18 cellular contexts compared by ENCODE assay signal in genomic region chr12:51242150-51242549, GRCh38. TPM values are rescaled to one million over a fixed set of nuclear protein-coding genes. Genes with fewer than 3 reads are reported as not detected.
DNase-seq lines count a peak whose midpoint lies in the region; ATAC-seq and TF ChIP-seq lines count a peak whose summit lies in the region.
"Had no signal": no experiment of that assay in that cellular context is flagged by ENCODE, and none has a peak within 500 bp of the region (broad histone marks: within the 10 kb centered on the region; RNA-seq: fewer than 3 reads in every experiment).

No MANE protein-coding gene starts in this region.

- peaks cover 50% of the 10 kb centered on the region for H3K4me1 Mint-ChIP-seq in T-helper 17 cell

- no peak for TF ChIP-seq CTCF in AG04450 (IDR thresholded peaks at IDR 0.05; ENCODE audit: low read depth, low read length)

- H3K4me3 ChIP-seq in AG04450 (ENCODE audit: low read depth, low read length) = no peak overlapping the region
- H3K4me3 ChIP-seq: SJSA1, suprapubic skin had no signal

- H3K27ac Mint-ChIP-seq in T-helper 17 cell = peak overlapping the region; percentile 87
- H3K27ac Mint-ChIP-seq: progenitor cell of endocrine pancreas had no signal

- peaks cover 5% of the 10 kb centered on the region for H3K36me3 Mint-ChIP-seq in T-helper 17 cell (ENCODE audit: low read depth)

- no peaks in the 10 kb centered on the region for H3K27me3 ChIP-seq in AG04450 (ENCODE audit: control insufficient read depth, insufficient read depth, low read length)
- H3K27me3 ChIP-seq: SJSA1, suprapubic skin had no signal

- POLR2A ChIA-PET in AG04450 (lab: Yijun Ruan, JAX) = no interaction called here

- H3K27me3 Mint-ChIP-seq in T-helper 17 cell = no peaks in the 10 kb centered on the region
- H3K27me3 Mint-ChIP-seq: activated naive CD8-positive, alpha-beta T cell treated with anti-CD3 and anti-CD28 coated beads, Interleukin-2, amount 10 ng/mL, durations not matched to agents 7 days and 5 days; progenitor cell of endocrine pancreas had no signal

- CTCF ChIA-PET in AG04450 (lab: Charles Lee) = no interaction called here

- H3K27ac ChIP-seq in AG04450 (ENCODE audit: low read depth, low read length) = peak overlapping the region; percentile 21
- H3K27ac ChIP-seq: SJSA1, suprapubic skin, VCaP had no signal

- peaks cover 4% of the 10 kb centered on the region; the same call in 1 of the 2 replicates for H3K9me3 ChIP-seq in AG04450 (ENCODE audit: control insufficient read depth, insufficient read depth, low read length)
- H3K9me3 ChIP-seq in T-helper 17 cell (ENCODE audit: control insufficient read depth, low read length, poor library complexity, severe bottlenecking) = no peaks in the 10 kb centered on the region
- H3K9me3 ChIP-seq: SJSA1, suprapubic skin had no signal

- no peak for ATAC-seq in T-helper 17 cell
- peak in 1 of 2 donors; percentile 2 for ATAC-seq in left cardiac atrium
- no peak for ATAC-seq in HG03432 (IDR thresholded peaks at IDR 0.05; ENCODE audit: unreplicated experiment)
- no peak for ATAC-seq in HG02938 (IDR thresholded peaks at IDR 0.05; ENCODE audit: unreplicated experiment)
- ATAC-seq: HCT116 had no signal

- intact Hi-C loops in left cardiac atrium (cut with DNase I) = no loop called here

- no peak for DNase-seq in AG04450 (ENCODE audit: low read depth, low spot score)
- peak; percentile 60 for DNase-seq in GF-D8 (lab: John Stamatoyannopoulos, UW)
- DNase-seq in T-helper 17 cell = no peak
- peak; percentile 37 for DNase-seq in left cardiac atrium
- no peak for DNase-seq in NCI-H510A (lab: John Stamatoyannopoulos, UW)
- no peak for DNase-seq in NCI-H446 (lab: John Stamatoyannopoulos, UW)
- DNase-seq: activated CD8-positive, alpha-beta memory T cell treated with anti-CD3 and anti-CD28 coated beads, Interleukin-2, amount 50 U/mL, for 4 hours; activated naive CD8-positive, alpha-beta T cell treated with anti-CD3 and anti-CD28 coated beads, Interleukin-2, amount 10 ng/mL, durations not matched to agents 7 days and 5 days; central memory CD4-positive, alpha-beta T cell; DND-41; midbrain had no signal

- peak overlapping the region; percentile 68 for H3K4me3 Mint-ChIP-seq in T-helper 17 cell
- H3K4me3 Mint-ChIP-seq: activated naive CD8-positive, alpha-beta T cell treated with anti-CD3 and anti-CD28 coated beads, Interleukin-2, amount 10 ng/mL, durations not matched to agents 7 days and 5 days had no signal

RNA-seq across cellular contexts. Expression of gene DAZAP2, which starts 3.5 kb away (rescaled TPM):
- 285 and 333 TPM in 2 replicates for polyA plus RNA-seq in AG04450 (2011; rRNA removed)
- 260 and 299 TPM in 2 replicates for polyA minus RNA-seq in AG04450 (2011; rRNA and poly(A)+ RNA removed)
- total RNA-seq in T-helper 17 cell (100 to 1,000 TPM; 273 to 335 TPM), left cardiac atrium (100 to 1,000 TPM; 127 to 157 TPM)

RNA-seq across cellular contexts. Expression of gene POU6F1, which starts 24.3 kb away (rescaled TPM):
- 3.1 and 4.2 TPM in 2 replicates for polyA plus RNA-seq in AG04450 (2011; rRNA removed)
- 4.0 and 4.5 TPM in 2 replicates for polyA minus RNA-seq in AG04450 (2011; rRNA and poly(A)+ RNA removed)
- 10 to 100 TPM; 22.5 to 32.8 TPM for total RNA-seq in T-helper 17 cell
- total RNA-seq in left cardiac atrium = 1 to 10 TPM; 5.8 to 8.3 TPM

RNA-seq across cellular contexts. Expression of gene SMAGP, which starts 28.1 kb away (rescaled TPM):
- polyA plus RNA-seq in AG04450 (2011; rRNA removed) = 31.4 and 38.2 TPM in 2 replicates
- polyA minus RNA-seq in AG04450 (2011; rRNA and poly(A)+ RNA removed) = 20.4 and 28.5 TPM in 2 replicates
- total RNA-seq in T-helper 17 cell (1 to 10 TPM; 1.9 to 3.4 TPM), left cardiac atrium (1 to 10 TPM; 5.0 to 6.0 TPM)

Comparison
In these comparisons a context has a peak if more than half of its experiments do, and no peak if none do; other contexts are left out.
1. DNase-seq: peak in GF-D8 (single experiment) and left cardiac atrium (single experiment); none in AG04450 (single experiment), T-helper 17 cell (0 of 3), NCI-H510A (single experiment) and NCI-H446 (0 of 2).